In the genomic region with DNA sequence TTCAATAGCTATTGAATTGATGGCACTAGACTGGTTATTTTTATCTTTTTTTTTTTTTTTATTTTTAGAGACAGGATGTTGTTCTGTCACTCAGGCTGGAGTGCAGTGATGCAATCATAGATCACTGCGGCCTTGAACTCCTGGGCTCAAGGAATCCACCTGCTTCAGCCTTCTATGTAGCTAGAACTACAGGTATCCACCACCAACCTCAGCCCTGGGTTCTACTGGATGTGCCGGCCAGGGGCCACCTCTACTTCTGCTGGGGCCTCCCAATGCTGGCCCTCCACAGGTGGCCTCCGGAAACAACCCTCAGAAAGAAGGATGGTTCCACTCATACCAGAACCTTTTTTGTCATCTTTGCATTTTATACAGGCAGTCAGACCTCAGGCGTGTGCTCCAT, we compare ENCODE assay signal across 20 cellular contexts.
A peak's percentile ranks its signal among the peaks of the same experiment; 100 is the strongest.
DNase-seq lines count a peak whose midpoint lies in the region; ATAC-seq and TF ChIP-seq lines count a peak whose summit lies in the region.
"Had no signal": no experiment of that assay in that cellular context is flagged by ENCODE, and none has a peak within 500 bp of the region (broad histone marks: within the 10 kb centered on the region; RNA-seq: fewer than 3 reads in every experiment).

No MANE protein-coding gene starts in this region.

- ATAC-seq in activated CD8-positive, alpha-beta T cell treated with anti-CD3 and anti-CD28 coated beads for 36 hours = peak; percentile 27
- ATAC-seq in activated CD8-positive, alpha-beta T cell treated with anti-CD3 and anti-CD28 coated beads, Interleukin-2, amount 10 ng/mL, durations not matched to agents 7 days and 5 days = no peak
- ATAC-seq in GM19351 (IDR thresholded peaks at IDR 0.05; ENCODE audit: unreplicated experiment) (peak; percentile 70), HG03095 (IDR thresholded peaks at IDR 0.05; ENCODE audit: unreplicated experiment) (peak; percentile 50), naive B cell (ENCODE audit: low read depth in 2 of 2) (peak; percentile 84 to 93), HG03159 (IDR thresholded peaks at IDR 0.05; ENCODE audit: unreplicated experiment) (no peak)
- ATAC-seq: A549; activated T-cell treated with anti-CD3 and anti-CD28 coated beads, Interleukin-2, amount 50 U/mL, for 4 hours had no signal

- H3K4me1 Mint-ChIP-seq in activated CD8-positive, alpha-beta T cell treated with anti-CD3 and anti-CD28 coated beads for 36 hours (ENCODE audit: low read depth) = peaks cover 5% of the 10 kb centered on the region
- peaks cover 11% of the 10 kb centered on the region for H3K4me1 Mint-ChIP-seq in activated CD8-positive, alpha-beta T cell treated with anti-CD3 and anti-CD28 coated beads, Interleukin-2, amount 10 ng/mL, durations not matched to agents 7 days and 5 days (ENCODE audit: low read depth)
- peaks cover 27 to 51% (median 43%) of the 10 kb centered on the region in 3 donors for H3K4me1 Mint-ChIP-seq in naive B cell

- no peak overlapping the region for H3K27ac Mint-ChIP-seq in activated CD8-positive, alpha-beta T cell treated with anti-CD3 and anti-CD28 coated beads for 36 hours
- H3K27ac Mint-ChIP-seq in activated CD8-positive, alpha-beta T cell treated with anti-CD3 and anti-CD28 coated beads, Interleukin-2, amount 10 ng/mL, durations not matched to agents 7 days and 5 days = no peak overlapping the region
- peak overlapping the region; percentile 57 to 82 (median 70) for H3K27ac Mint-ChIP-seq in naive B cell
- H3K27ac Mint-ChIP-seq: CD4-positive, alpha-beta memory T cell had no signal

- POLR2A ChIA-PET in activated CD8-positive, alpha-beta T cell treated with anti-CD3 and anti-CD28 coated beads for 36 hours (lab: Charles Lee) = interaction anchor here (1.1 kb wide), 1 partner anchor 46 kb away, joined by 3 read pairs; no protein-coding TSS in a partner anchor
- POLR2A ChIA-PET in activated CD8-positive, alpha-beta T cell treated with anti-CD3 and anti-CD28 coated beads, Interleukin-2, amount 10 ng/mL, durations not matched to agents 7 days and 5 days (lab: Charles Lee) = no interaction called here

- no peak for DNase-seq in activated CD8-positive, alpha-beta T cell treated with anti-CD3 and anti-CD28 coated beads for 36 hours
- no peak for DNase-seq in activated CD8-positive, alpha-beta T cell treated with anti-CD3 and anti-CD28 coated beads, Interleukin-2, amount 10 ng/mL, durations not matched to agents 7 days and 5 days
- DNase-seq in naive B cell (peak; percentile 39), NCI-H1092 treated with DMSO at 0.1 percent for 48 hours (lab: John Stamatoyannopoulos, UW) (no peak), UCSD-AML1 (lab: John Stamatoyannopoulos, UW; ENCODE audit: unreplicated experiment) (no peak)
- DNase-seq: activated T-cell treated with anti-CD3 and anti-CD28 coated beads, Interleukin-2, amount 50 U/mL, for 4 hours; CD4-positive, alpha-beta memory T cell; DND-41; islet precursor cell; MM.1S; NCI-H2029; NCI-H510A; SIG-M5; T-helper 2 cell; uterus had no signal

- CTCF ChIA-PET in activated CD8-positive, alpha-beta T cell treated with anti-CD3 and anti-CD28 coated beads for 36 hours (lab: Charles Lee) = interaction anchor here (1.0 kb wide), 1 partner anchor 535 kb away, joined by 5 read pairs; no protein-coding TSS in a partner anchor
- CTCF ChIA-PET in activated CD8-positive, alpha-beta T cell treated with anti-CD3 and anti-CD28 coated beads, Interleukin-2, amount 10 ng/mL, durations not matched to agents 7 days and 5 days (lab: Charles Lee) = interaction anchor here (1.1 to 2.0 kb wide), 2 partner anchors 16 to 533 kb away, joined by 3 to 5 read pairs; no protein-coding TSS in a partner anchor

- H3K4me3 Mint-ChIP-seq in activated CD8-positive, alpha-beta T cell treated with anti-CD3 and anti-CD28 coated beads for 36 hours = no peak overlapping the region
- H3K4me3 Mint-ChIP-seq in activated CD8-positive, alpha-beta T cell treated with anti-CD3 and anti-CD28 coated beads, Interleukin-2, amount 10 ng/mL, durations not matched to agents 7 days and 5 days = no peak overlapping the region
- H3K4me3 Mint-ChIP-seq in naive B cell = peak overlapping the region in 7 of 8 donors; percentile 5 to 84 (median 79)
- H3K4me3 Mint-ChIP-seq: activated T-cell treated with anti-CD3 and anti-CD28 coated beads, Interleukin-2, amount 50 U/mL, for 4 hours; CD4-positive, alpha-beta memory T cell; nephron had no signal

- no peaks in the 10 kb centered on the region for H3K9me3 Mint-ChIP-seq in activated CD8-positive, alpha-beta T cell treated with anti-CD3 and anti-CD28 coated beads for 36 hours
- no peaks in the 10 kb centered on the region for H3K9me3 Mint-ChIP-seq in activated CD8-positive, alpha-beta T cell treated with anti-CD3 and anti-CD28 coated beads, Interleukin-2, amount 10 ng/mL, durations not matched to agents 7 days and 5 days (ENCODE audit: insufficient read depth)
- no peaks in the 10 kb centered on the region for H3K9me3 Mint-ChIP-seq in naive B cell
- H3K9me3 Mint-ChIP-seq: nephron had no signal

- TF ChIP-seq CTCF in activated CD8-positive, alpha-beta T cell treated with anti-CD3 and anti-CD28 coated beads for 36 hours (IDR thresholded peaks at IDR 0.05) = no peak

- peaks cover 1% of the 10 kb centered on the region for H3K27me3 Mint-ChIP-seq in activated CD8-positive, alpha-beta T cell treated with anti-CD3 and anti-CD28 coated beads for 36 hours
- H3K27me3 Mint-ChIP-seq in activated CD8-positive, alpha-beta T cell treated with anti-CD3 and anti-CD28 coated beads, Interleukin-2, amount 10 ng/mL, durations not matched to agents 7 days and 5 days (ENCODE audit: low read depth) = no peaks in the 10 kb centered on the region
- no peaks in the 10 kb centered on the region for H3K27me3 Mint-ChIP-seq in naive B cell

- no peaks in the 10 kb centered on the region for H3K36me3 Mint-ChIP-seq in activated CD8-positive, alpha-beta T cell treated with anti-CD3 and anti-CD28 coated beads for 36 hours (ENCODE audit: low read depth)
- no peaks in the 10 kb centered on the region for H3K36me3 Mint-ChIP-seq in activated CD8-positive, alpha-beta T cell treated with anti-CD3 and anti-CD28 coated beads, Interleukin-2, amount 10 ng/mL, durations not matched to agents 7 days and 5 days (ENCODE audit: low read depth)
- H3K36me3 Mint-ChIP-seq in naive B cell = peaks cover 0 to 6% of the 10 kb centered on the region in 2 donors

- intact Hi-C loops in activated CD8-positive, alpha-beta T cell treated with anti-CD3 and anti-CD28 coated beads for 36 hours (cut with micrococcal nuclease) = no loop called here

Comparison
In these comparisons a context has a peak if more than half of its experiments do, and no peak if none do; other contexts are left out.
1. ATAC-seq: peak in activated CD8-positive, alpha-beta T cell treated with anti-CD3 and anti-CD28 coated beads for 36 hours (single experiment), GM19351 (single experiment), HG03095 (single experiment) and naive B cell (2 of 2); none in activated CD8-positive, alpha-beta T cell treated with anti-CD3 and anti-CD28 coated beads, Interleukin-2, amount 10 ng/mL, durations not matched to agents 7 days and 5 days (single experiment) and HG03159 (single experiment).
2. H3K27ac Mint-ChIP-seq: peak in naive B cell (6 of 6); none in activated CD8-positive, alpha-beta T cell treated with anti-CD3 and anti-CD28 coated beads for 36 hours (single experiment) and activated CD8-positive, alpha-beta T cell treated with anti-CD3 and anti-CD28 coated beads, Interleukin-2, amount 10 ng/mL, durations not matched to agents 7 days and 5 days (single experiment).
3. H3K4me3 Mint-ChIP-seq: peak in naive B cell (7 of 8); none in activated CD8-positive, alpha-beta T cell treated with anti-CD3 and anti-CD28 coated beads for 36 hours (single experiment) and activated CD8-positive, alpha-beta T cell treated with anti-CD3 and anti-CD28 coated beads, Interleukin-2, amount 10 ng/mL, durations not matched to agents 7 days and 5 days (single experiment).